1 cellular context compared by ENCODE assay signal in the genomic region with DNA sequence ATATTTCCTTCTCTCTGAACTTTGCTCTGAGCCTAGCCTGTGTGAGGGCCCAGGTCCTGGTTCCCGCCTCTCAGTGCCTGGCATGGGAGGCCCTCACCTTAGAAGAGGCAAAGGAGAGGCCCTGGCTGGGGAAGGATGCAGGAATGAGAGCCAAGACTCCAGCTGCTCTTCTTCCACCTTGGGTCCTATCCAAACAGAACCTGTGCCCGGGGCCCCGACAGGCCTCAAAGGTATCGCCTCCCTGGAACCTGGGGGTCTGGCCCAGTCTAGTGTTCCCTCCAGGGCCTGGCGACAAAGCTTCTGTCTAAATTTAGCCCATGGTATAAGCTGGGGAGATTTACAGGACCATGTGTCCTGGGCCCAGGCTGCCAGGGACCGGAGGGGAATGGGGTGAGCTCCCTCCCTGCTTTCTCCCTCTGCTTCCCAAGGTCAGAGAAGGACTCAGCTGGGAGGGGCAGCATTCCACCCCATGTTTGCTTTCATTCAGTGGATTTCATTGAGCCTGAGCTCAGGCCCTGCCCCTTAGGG.
A peak's percentile ranks its signal among the peaks of the same experiment; 100 is the strongest.
TF ChIP-seq lines count a peak whose summit lies in the region.

No MANE protein-coding gene starts in this region.

TF ChIP-seq in H1, 55 proteins besides CTCF, POLR2A, EP300 and RAD21:
- no peak for TF ChIP-seq TCF12 (IDR thresholded peaks at IDR 0.05; ENCODE audit: low read depth, low read length)
- TF ChIP-seq EGR1 (IDR thresholded peaks at IDR 0.05; ENCODE audit: borderline replicate concordance, low read depth, low read length): no peak
- TF ChIP-seq RBBP5 (IDR thresholded peaks at IDR 0.05; ENCODE audit: borderline replicate concordance, low read depth, low read length): no peak
- TF ChIP-seq HDAC2 (IDR thresholded peaks at IDR 0.05; ENCODE audit: borderline replicate concordance in 1 of 2, low read depth in 2 of 2, low read length in 2 of 2): no peak
- no peak for TF ChIP-seq CBX8 (IDR thresholded peaks at IDR 0.05; ENCODE audit: borderline replicate concordance, low read depth, low read length)
- no peak for TF ChIP-seq HDAC6 (IDR thresholded peaks at IDR 0.05; ENCODE audit: low read depth, low read length)
- no peak for TF ChIP-seq ASH2L (IDR thresholded peaks at IDR 0.05; ENCODE audit: low read length)
- TF ChIP-seq, protein P1, sequence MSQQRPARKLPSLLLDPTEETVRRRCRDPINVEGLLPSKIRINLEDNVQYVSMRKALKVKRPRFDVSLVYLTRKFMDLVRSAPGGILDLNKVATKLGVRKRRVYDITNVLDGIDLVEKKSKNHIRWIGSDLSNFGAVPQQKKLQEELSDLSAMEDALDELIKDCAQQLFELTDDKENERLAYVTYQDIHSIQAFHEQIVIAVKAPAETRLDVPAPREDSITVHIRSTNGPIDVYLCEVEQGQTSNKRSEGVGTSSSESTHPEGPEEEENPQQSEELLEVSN (IDR thresholded peaks at IDR 0.05): peak; percentile 48; the same call in 1 of the 2 replicates
- TF ChIP-seq, protein P2, sequence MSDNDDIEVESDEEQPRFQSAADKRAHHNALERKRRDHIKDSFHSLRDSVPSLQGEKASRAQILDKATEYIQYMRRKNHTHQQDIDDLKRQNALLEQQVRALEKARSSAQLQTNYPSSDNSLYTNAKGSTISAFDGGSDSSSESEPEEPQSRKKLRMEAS (IDR thresholded peaks at IDR 0.05): peak; percentile 34; the same call in 1 of the 2 replicates
- TF ChIP-seq SAP30 (IDR thresholded peaks at IDR 0.05; ENCODE audit: insufficient read depth, insufficient replicate concordance, low read length): no peak
